Comparison of ENCODE assay signal across 16 cellular contexts in the genomic region with DNA sequence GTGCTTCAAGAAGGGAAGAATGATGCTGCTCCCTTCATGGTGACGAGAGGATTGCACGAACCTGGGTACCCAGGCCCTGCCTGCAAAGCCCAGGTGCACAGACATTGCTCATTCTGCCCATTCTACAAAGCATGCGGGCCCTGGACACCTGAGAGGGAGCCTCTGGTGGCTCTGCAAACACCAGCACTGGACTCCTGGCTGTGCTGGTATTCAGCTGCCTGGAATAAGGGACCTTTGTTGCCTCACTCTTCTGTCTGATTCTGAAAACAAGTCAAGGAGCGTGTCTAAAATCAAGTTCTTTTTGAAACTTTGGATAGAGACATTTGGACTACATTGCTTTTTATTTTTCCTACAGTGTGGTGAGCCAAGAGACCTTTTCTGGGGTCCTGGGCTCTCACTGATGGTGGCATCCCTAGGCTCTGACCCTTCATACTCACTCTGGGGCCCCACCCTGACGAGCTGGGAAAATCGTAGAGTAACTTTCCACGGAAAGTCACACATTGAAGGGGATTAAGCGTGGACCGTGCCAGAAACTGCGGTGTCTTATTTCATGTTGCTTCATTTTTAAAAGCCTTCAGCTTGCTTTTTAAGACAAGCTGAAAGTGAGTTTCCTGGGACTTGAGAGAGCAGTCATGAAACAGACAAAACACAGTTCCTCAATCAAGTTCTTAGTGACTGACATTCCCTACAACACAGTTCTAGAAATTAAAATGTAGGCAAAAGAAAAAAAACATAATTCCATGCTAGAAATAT. TPM values are rescaled to one million over a fixed set of nuclear protein-coding genes. Genes with fewer than 3 reads are reported as not detected.
A peak's percentile ranks its signal among the peaks of the same experiment; 100 is the strongest.
DNase-seq lines count a peak whose midpoint lies in the region; ATAC-seq, FAIRE-seq and TF ChIP-seq lines count a peak whose summit lies in the region.
"Had no signal": no experiment of that assay in that cellular context is flagged by ENCODE, and none has a peak within 500 bp of the region (broad histone marks: within the 10 kb centered on the region; RNA-seq: fewer than 3 reads in every experiment).

No MANE protein-coding gene starts in this region.

- H3K4me3 Mint-ChIP-seq in activated CD4-positive, alpha-beta T cell treated with anti-CD3 and anti-CD28 coated beads for 36 hours: no peak overlapping the region

- no peak overlapping the region for H3K27ac ChIP-seq in HepG2 (ENCODE audit: extremely low read length, insufficient read depth, low read length)
- no peak overlapping the region for H3K27ac ChIP-seq in right lobe of liver
- peak overlapping the region; percentile 67 to 90 (median 82) for H3K27ac ChIP-seq in heart right ventricle
- H3K27ac ChIP-seq: A549 had no signal

- in situ Hi-C loops in HepG2 (cut with HindIII; ENCODE audit: extremely low pct_ligation_motif_present, low pct_unique_long_range_greater_than_20kb): no loop called here

- H3K4me3 ChIP-seq in HepG2 (replicated peaks in 1 of 3; ENCODE audit: insufficient read depth in 1 of 3, low read depth in 2 of 3, low read length in 3 of 3) (peak overlapping the region in 1 of 3 experiments; percentile 42; a peak in 2 of 6 replicates), right lobe of liver (no peak overlapping the region), heart right ventricle (no peak overlapping the region)
- H3K4me3 ChIP-seq: A549 had no signal

- 3% methylated on average over 7 of the region's 10 CpGs for WGBS in HepG2 (ENCODE audit: low lambda C conversion rate)
- WGBS in right lobe of liver (ENCODE audit: insufficient coverage, low coverage, low lambda C conversion rate, missing lambda C conversion rate): 71% methylated on average over 6 of the region's 10 CpGs
- 79 to 81% methylated on average over 10 of the region's 10 CpGs for WGBS in heart right ventricle, 2 donors

- BruUV-seq in HepG2 (replicated peaks; lab: Mats Ljungman, UMichigan): no TSS peak

- H3K9me3 ChIP-seq in HepG2 (ENCODE audit: low read length) (no peaks in the 10 kb centered on the region), right lobe of liver (no peaks in the 10 kb centered on the region), heart right ventricle (no peaks in the 10 kb centered on the region)
- H3K9me3 ChIP-seq: A549 had no signal

- H2AFZ ChIP-seq in HepG2 (ENCODE audit: low read length): no peak overlapping the region

- TF ChIP-seq CTCF in HepG2 (CRISPR knock-in tag; IDR thresholded peaks at IDR 0.05) (peak; percentile 46), right lobe of liver (IDR thresholded peaks at IDR 0.05) (no peak), heart right ventricle (IDR thresholded peaks at IDR 0.05) (no peak)

- H3K36me3 ChIP-seq in HepG2 (replicated peaks in 1 of 2; ENCODE audit: control insufficient read depth in 1 of 2, insufficient read depth in 2 of 2, low read length in 2 of 2) (no peaks in the 10 kb centered on the region), right lobe of liver (no peaks in the 10 kb centered on the region), heart right ventricle (no peaks in the 10 kb centered on the region)

- H3K4me2 ChIP-seq in HepG2 (ENCODE audit: low read depth, low read length): peak overlapping the region; percentile 58
- H3K4me2 ChIP-seq: A549 had no signal

- POLR2A ChIA-PET in HepG2 (lab: Yijun Ruan, JAX): interaction anchor here (1.1 to 2.3 kb wide), 2 partner anchors 24 to 35 kb away, joined by 3 to 6 read pairs; partner anchors contain the start of gene ABCA4
- POLR2A ChIA-PET in activated CD4-positive, alpha-beta T cell treated with anti-CD3 and anti-CD28 coated beads for 36 hours (lab: Charles Lee): no interaction called here

- H3K27ac Mint-ChIP-seq in activated CD4-positive, alpha-beta T cell treated with anti-CD3 and anti-CD28 coated beads for 36 hours: no peak overlapping the region

- H3K9me3 Mint-ChIP-seq in activated CD4-positive, alpha-beta T cell treated with anti-CD3 and anti-CD28 coated beads for 36 hours (ENCODE audit: low read depth): no peaks in the 10 kb centered on the region

- no peak for TF ChIP-seq POLR2A in HepG2 (IDR thresholded peaks at IDR 0.05; ENCODE audit: insufficient read depth in 1 of 2, low read depth in 2 of 2, low read length in 2 of 2)
- no peak for TF ChIP-seq POLR2A in right lobe of liver (IDR thresholded peaks at IDR 0.05)

- CTCF ChIA-PET in HepG2 (lab: Yijun Ruan, JAX; ENCODE audit: low intra/inter-chr PET ratio, low total read pairs): no interaction called here
- CTCF ChIA-PET in activated CD4-positive, alpha-beta T cell treated with anti-CD3 and anti-CD28 coated beads for 36 hours (lab: Charles Lee): no interaction called here

- no peak overlapping the region for H3K9ac ChIP-seq in HepG2 (ENCODE audit: insufficient read depth, low read depth, low read length)

- peaks cover 87% of the 10 kb centered on the region for H3K4me1 ChIP-seq in HepG2 (ENCODE audit: insufficient read depth, low read length)
- H3K4me1 ChIP-seq in right lobe of liver: no peaks in the 10 kb centered on the region
- peaks cover 13 to 83% (median 50%) of the 10 kb centered on the region in 9 donors for H3K4me1 ChIP-seq in heart right ventricle

- H3K27me3 Mint-ChIP-seq in activated CD4-positive, alpha-beta T cell treated with anti-CD3 and anti-CD28 coated beads for 36 hours: no peaks in the 10 kb centered on the region

- peak; percentile 61 for DNase-seq in HepG2 (ENCODE audit: low spot score)
- DNase-seq in right lobe of liver: no peak
- DNase-seq in heart right ventricle: no peak
- peak; percentile 74 for DNase-seq in sciatic nerve (ENCODE audit: low spot score)
- no peak for DNase-seq in activated CD4-positive, alpha-beta T cell treated with anti-CD3 and anti-CD28 coated beads for 36 hours
- no peak for DNase-seq in LoVo (ENCODE audit: low spot score)
- DNase-seq in DMS79 treated with DMSO at 0.1 percent for 48 hours (lab: John Stamatoyannopoulos, UW): no peak
- DNase-seq: activated naive CD4-positive, alpha-beta T cell treated with anti-CD3 and anti-CD28 coated beads, Interleukin-2, amount 50 U/mL, for 16 hours; DND-41; HCEC 1CT; KBM-7; PC-3; T-helper 2 cell had no signal

- no peaks in the 10 kb centered on the region for H3K36me3 Mint-ChIP-seq in activated CD4-positive, alpha-beta T cell treated with anti-CD3 and anti-CD28 coated beads for 36 hours (ENCODE audit: low read depth)

- peak; percentile 95 for ATAC-seq in HepG2
- no peak for ATAC-seq in right lobe of liver
- ATAC-seq in heart right ventricle: no peak
- ATAC-seq in sciatic nerve: peak; percentile 51
- no peak for ATAC-seq in HG03108 (IDR thresholded peaks at IDR 0.05; ENCODE audit: unreplicated experiment)
- ATAC-seq in activated CD4-positive, alpha-beta T cell treated with anti-CD3 and anti-CD28 coated beads for 36 hours: no peak
- ATAC-seq: A549, PC-3 had no signal

- no peak for TF ChIP-seq RAD21 in HepG2 (CRISPR knock-in tag; IDR thresholded peaks at IDR 0.05)

- intact Hi-C loops in HepG2 (cut with micrococcal nuclease; ENCODE audit: unreplicated experiment) (no loop called here), right lobe of liver (cut with DNase I) (no loop called here), heart right ventricle (cut with DNase I) (loop anchor here in 2 of 10 donors (5.0 kb wide), 2 partner anchors 35 to 60 kb away; no protein-coding TSS in a partner anchor), sciatic nerve (cut with DNase I) (no loop called here)
- intact Hi-C loops in activated CD4-positive, alpha-beta T cell treated with anti-CD3 and anti-CD28 coated beads for 36 hours (cut with DNase I, micrococcal nuclease): no loop called here

- H3K27me3 ChIP-seq in HepG2 (ENCODE audit: control insufficient read depth in 1 of 2, insufficient read depth in 2 of 2, low read length in 2 of 2): peaks cover 0 to 15% of the 10 kb centered on the region in 2 experiments; a peak in 2 of 5 replicates
- H3K27me3 ChIP-seq in right lobe of liver: no peaks in the 10 kb centered on the region
- peaks cover 0 to 44% (median 0%) of the 10 kb centered on the region in 7 donors for H3K27me3 ChIP-seq in heart right ventricle

- peaks cover 16% of the 10 kb centered on the region for H3K4me1 Mint-ChIP-seq in activated CD4-positive, alpha-beta T cell treated with anti-CD3 and anti-CD28 coated beads for 36 hours

- H3K79me2 ChIP-seq in HepG2 (ENCODE audit: insufficient read depth, low read length): no peaks in the 10 kb centered on the region

- TF ChIP-seq EP300 in HepG2 (IDR thresholded peaks at IDR 0.05; ENCODE audit: low read depth in 2 of 2, low read length in 2 of 2) (no peak), HepG2 (CRISPR knock-in tag; IDR thresholded peaks at IDR 0.05; ENCODE audit: borderline replicate concordance) (no peak)

- no peaks in the 10 kb centered on the region for H4K20me1 ChIP-seq in HepG2 (ENCODE audit: insufficient read depth, low read length)

- FAIRE-seq in HepG2 (lab: Jason Lieb, UNC): no peak
- FAIRE-seq: A549, GM19239 had no signal

RNA-seq across cellular contexts. Expression of gene ABCA4, which starts 24.0 kb away (rescaled TPM):
- 0.13 and 0.24 TPM in 2 replicates for total RNA-seq in HepG2 (2016; rRNA removed; fragmentation: Illumina TruSeq; extraction: Trizol)
- total RNA-seq in HepG2 (2016; cell fraction: cytosol; rRNA removed; fragmentation: Illumina TruSeq; extraction: Trizol; ENCODE audit: low read depth): not detected in 2 replicates
- 0.28 and 0.37 TPM in 2 replicates for total RNA-seq in HepG2 (2016; cell fraction: insoluble cytoplasmic fraction; rRNA removed; fragmentation: Illumina TruSeq; extraction: Trizol)
- total RNA-seq in HepG2 (2016; cell fraction: membrane; rRNA removed; fragmentation: Illumina TruSeq; extraction: Trizol): 0.03 TPM in 1 of 2 replicates, not detected in the other
- 0.34 and 0.62 TPM in 2 replicates for total RNA-seq in HepG2 (2016; cell fraction: nucleus; rRNA removed; fragmentation: Illumina TruSeq; extraction: Trizol)
- 0.57 and 0.67 TPM in 2 replicates for polyA plus RNA-seq in HepG2 (2011; rRNA removed)
- polyA plus RNA-seq in HepG2 (2011; cell fraction: cytosol; rRNA removed): 0.24 and 0.28 TPM in 2 replicates
- polyA plus RNA-seq in HepG2 (2011; cell fraction: nucleus; rRNA removed): 3.3 and 4.6 TPM in 2 replicates
- polyA plus RNA-seq in HepG2 (2012): 0.71 and 0.97 TPM in 2 replicates
- 0.10 TPM in 1 of 2 replicates, not detected in the other for polyA plus RNA-seq in HepG2 (2016; cell fraction: cytosol; fragmentation: Illumina TruSeq; extraction: Trizol; ENCODE audit: low read depth)
- polyA plus RNA-seq in HepG2 (2016; cell fraction: insoluble cytoplasmic fraction; fragmentation: Illumina TruSeq; extraction: Trizol; ENCODE audit: low read depth): 0.05 and 0.14 TPM in 2 replicates
- 0.07 TPM in 1 of 2 replicates, not detected in the other for polyA plus RNA-seq in HepG2 (2016; cell fraction: membrane; fragmentation: Illumina TruSeq; extraction: Trizol; ENCODE audit: low read depth)
- 0.79 and 1.1 TPM in 2 replicates for polyA plus RNA-seq in HepG2 (2016; cell fraction: nucleus; fragmentation: Illumina TruSeq; extraction: Trizol; ENCODE audit: insufficient read depth, low read depth)
- 0.92 and 11.5 TPM in 2 replicates for polyA minus RNA-seq in HepG2 (2011; rRNA and poly(A)+ RNA removed; ENCODE audit: low replicate concordance)
- polyA minus RNA-seq in HepG2 (2011; cell fraction: cytosol; rRNA and poly(A)+ RNA removed): 0.20 and 0.70 TPM in 2 replicates
- 0.99 and 1.4 TPM in 2 replicates for polyA minus RNA-seq in HepG2 (2011; cell fraction: nucleus; rRNA and poly(A)+ RNA removed)
- total RNA-seq in right lobe of liver: under 1 TPM; 0.49 to 0.99 (median 0.75) TPM
- total RNA-seq in heart right ventricle: under 1 TPM; 0.05 to 0.66 (median 0.22) TPM
- polyA plus RNA-seq in heart right ventricle: under 1 TPM; 0.09 to 0.22 TPM
- 0.40 TPM for total RNA-seq in sciatic nerve
- total RNA-seq in activated CD4-positive, alpha-beta T cell treated with anti-CD3 and anti-CD28 coated beads for 36 hours: under 1 TPM; 0.14 to 0.18 TPM

Comparison
In these comparisons a context has a peak if more than half of its experiments do, and no peak if none do; other contexts are left out.
1. ATAC-seq: peak in HepG2 (single experiment) and sciatic nerve (single experiment); none in right lobe of liver (0 of 4), heart right ventricle (0 of 8), HG03108 (single experiment) and activated CD4-positive, alpha-beta T cell treated with anti-CD3 and anti-CD28 coated beads for 36 hours (single experiment).
2. DNase-seq: peak in HepG2 (single experiment) and sciatic nerve (single experiment); none in right lobe of liver (0 of 3), heart right ventricle (0 of 2), activated CD4-positive, alpha-beta T cell treated with anti-CD3 and anti-CD28 coated beads for 36 hours (single experiment), LoVo (single experiment) and DMS79 treated with DMSO at 0.1 percent for 48 hours (single experiment).
3. H3K27ac ChIP-seq: peak in heart right ventricle (10 of 10); none in HepG2 (single experiment) and right lobe of liver (0 of 3).